ENCODE assay signal across 10 cellular contexts in the genomic region with DNA sequence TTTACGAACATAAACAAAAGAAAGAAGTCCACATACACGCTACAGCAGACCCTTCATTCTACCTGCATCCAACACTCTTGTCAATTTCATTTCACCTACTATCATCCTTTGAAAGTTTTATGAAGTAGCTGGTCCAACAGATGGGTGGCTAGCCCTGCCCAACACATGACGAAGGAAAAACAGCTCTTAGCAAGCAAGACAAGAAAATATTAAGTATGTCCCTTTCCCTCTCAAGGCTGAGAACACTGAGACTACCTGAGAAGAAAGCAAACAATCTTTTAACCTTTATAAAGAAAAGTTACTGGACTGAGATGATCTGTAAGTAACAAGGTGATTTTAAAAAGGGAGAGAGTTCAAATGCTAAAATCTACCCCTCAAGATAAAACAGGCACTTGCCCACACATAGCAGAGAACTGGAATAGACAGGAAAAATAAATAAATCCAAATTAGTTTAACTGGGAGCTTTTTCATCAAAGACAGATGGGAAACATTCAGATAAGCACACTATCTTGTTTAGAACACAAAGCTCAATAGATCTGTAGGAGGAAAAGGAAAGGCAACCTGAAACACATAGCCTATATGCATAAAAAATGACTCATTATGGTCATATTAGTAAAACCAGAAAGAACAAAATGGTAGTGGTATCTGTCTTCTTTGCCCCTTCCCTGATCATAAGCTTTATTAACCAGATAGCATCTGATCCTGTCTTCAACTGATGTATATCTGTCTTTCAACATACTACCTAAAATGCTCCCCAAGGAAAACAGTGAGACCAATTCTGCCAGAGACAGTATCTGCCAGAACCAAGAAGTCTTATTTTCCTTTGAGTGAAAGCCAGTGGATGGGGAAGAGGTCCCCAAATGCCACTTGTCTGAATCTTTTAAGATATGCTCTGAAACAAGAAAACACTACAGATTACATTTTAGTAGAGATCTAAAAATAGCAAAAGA.
DNase-seq lines count a peak whose midpoint lies in the region; ATAC-seq and TF ChIP-seq lines count a peak whose summit lies in the region.
"Had no signal": no experiment of that assay in that cellular context is flagged by ENCODE, and none has a peak within 500 bp of the region (broad histone marks: within the 10 kb centered on the region; RNA-seq: fewer than 3 reads in every experiment).

No MANE protein-coding gene starts in this region.

- H3K4me1 ChIP-seq in HEK293 (ENCODE audit: control insufficient read depth, insufficient read depth, low read length): peaks cover 43% of the 10 kb centered on the region

- H3K9me3 Mint-ChIP-seq in natural killer cell: no peaks in the 10 kb centered on the region

- H3K27me3 ChIP-seq in AG04450 (ENCODE audit: control insufficient read depth, insufficient read depth, low read length): no peaks in the 10 kb centered on the region

- H3K27ac Mint-ChIP-seq in natural killer cell: peak overlapping the region; percentile 87 to 88

- TF ChIP-seq CTCF in AG04450 (IDR thresholded peaks at IDR 0.05; ENCODE audit: low read depth, low read length) (no peak), HEK293 (tag by site-specific recombination; IDR thresholded peaks at IDR 0.05) (no peak), astrocyte of the spinal cord (IDR thresholded peaks at IDR 0.05; ENCODE audit: low read depth, low read length) (no peak), natural killer cell (IDR thresholded peaks at IDR 0.05) (no peak)

- H3K4me1 Mint-ChIP-seq in natural killer cell: peaks cover 37 to 45% of the 10 kb centered on the region in 2 donors

- POLR2A ChIA-PET in AG04450 (lab: Yijun Ruan, JAX): no interaction called here
- POLR2A ChIA-PET in HEK293 (lab: Yijun Ruan, JAX): interaction anchor here (0.7 to 1.1 kb wide), 2 partner anchors 103 to 104 kb away, joined by 3 read pairs; partner anchors contain the start of gene MRTFA

- H3K27ac ChIP-seq in AG04450 (ENCODE audit: low read depth, low read length): no peak overlapping the region
- no peak overlapping the region for H3K27ac ChIP-seq in HEK293 (ENCODE audit: extremely low read depth, low read depth, low read length)

- H3K9me3 ChIP-seq in AG04450 (ENCODE audit: control insufficient read depth, insufficient read depth, low read length): no peaks in the 10 kb centered on the region
- H3K9me3 ChIP-seq in HEK293 (ENCODE audit: control insufficient read depth, insufficient read depth, low read depth, low read length): no peaks in the 10 kb centered on the region

- H3K27me3 Mint-ChIP-seq in natural killer cell (ENCODE audit: low read depth in 2 of 2): no peaks in the 10 kb centered on the region

- ATAC-seq in natural killer cell: no peak
- ATAC-seq in HG02884 (IDR thresholded peaks at IDR 0.05; ENCODE audit: unreplicated experiment): no peak
- ATAC-seq in GM18873 (IDR thresholded peaks at IDR 0.05; ENCODE audit: low FRiP score, unreplicated experiment): no peak
- ATAC-seq in HG02623 (IDR thresholded peaks at IDR 0.05; ENCODE audit: unreplicated experiment): no peak

- H3K36me3 Mint-ChIP-seq in natural killer cell: no peaks in the 10 kb centered on the region

- H3K4me3 ChIP-seq in AG04450 (ENCODE audit: low read depth, low read length): peak overlapping the region; percentile 20; the same call in 1 of the 2 replicates
- H3K4me3 ChIP-seq in HEK293 (ENCODE audit: low read depth, low read length): peak overlapping the region; percentile 5; the same call in 1 of the 2 replicates
- H3K4me3 ChIP-seq in astrocyte of the spinal cord (ENCODE audit: low read depth, low read length): peak overlapping the region; percentile 33

- no peak for DNase-seq in AG04450 (ENCODE audit: low read depth, low spot score)
- DNase-seq in astrocyte of the spinal cord (ENCODE audit: low read depth, low spot score): no peak
- no peak for DNase-seq in natural killer cell
- no peak for DNase-seq in NCI-H187 treated with DMSO at 0.1 percent for 48 hours (lab: John Stamatoyannopoulos, UW)
- DNase-seq: activated gamma-delta T cell; stimulated activated CD4-positive, alpha-beta T cell treated with anti-CD3 and anti-CD28 coated beads, Interleukin-1b, Interleukin-23, amount 100 ng/mL, for 48 hours had no signal

- no peaks in the 10 kb centered on the region for H3K36me3 ChIP-seq in HEK293 (ENCODE audit: control insufficient read depth in 2 of 2, insufficient read depth in 1 of 2, low read length in 2 of 2)

- in situ Hi-C loops in astrocyte of the spinal cord (cut with HindIII; ENCODE audit: low sequenced_read_pairs): no loop called here

- peak overlapping the region; percentile 75 for H3K4me3 Mint-ChIP-seq in natural killer cell

- intact Hi-C loops in natural killer cell (cut with micrococcal nuclease): loop anchor here (2.0 kb wide), 1 partner anchor 105 kb away; the partner anchor contains the start of gene MRTFA

- CTCF ChIA-PET in AG04450 (lab: Charles Lee): interaction anchor here (0.9 to 3.4 kb wide), 4 partner anchors 8 to 114 kb away, joined by 3 to 21 read pairs (median 10); no protein-coding TSS in a partner anchor
- CTCF ChIA-PET in HEK293 (lab: Yijun Ruan, JAX): interaction anchor here (0.6 to 2.5 kb wide), 7 partner anchors 8 to 426 kb away, joined by 3 to 16 read pairs (median 4); no protein-coding TSS in a partner anchor

TF ChIP-seq in HEK293, 187 proteins besides CTCF, POLR2A, EP300 and RAD21:
- TF ChIP-seq, protein P1, sequence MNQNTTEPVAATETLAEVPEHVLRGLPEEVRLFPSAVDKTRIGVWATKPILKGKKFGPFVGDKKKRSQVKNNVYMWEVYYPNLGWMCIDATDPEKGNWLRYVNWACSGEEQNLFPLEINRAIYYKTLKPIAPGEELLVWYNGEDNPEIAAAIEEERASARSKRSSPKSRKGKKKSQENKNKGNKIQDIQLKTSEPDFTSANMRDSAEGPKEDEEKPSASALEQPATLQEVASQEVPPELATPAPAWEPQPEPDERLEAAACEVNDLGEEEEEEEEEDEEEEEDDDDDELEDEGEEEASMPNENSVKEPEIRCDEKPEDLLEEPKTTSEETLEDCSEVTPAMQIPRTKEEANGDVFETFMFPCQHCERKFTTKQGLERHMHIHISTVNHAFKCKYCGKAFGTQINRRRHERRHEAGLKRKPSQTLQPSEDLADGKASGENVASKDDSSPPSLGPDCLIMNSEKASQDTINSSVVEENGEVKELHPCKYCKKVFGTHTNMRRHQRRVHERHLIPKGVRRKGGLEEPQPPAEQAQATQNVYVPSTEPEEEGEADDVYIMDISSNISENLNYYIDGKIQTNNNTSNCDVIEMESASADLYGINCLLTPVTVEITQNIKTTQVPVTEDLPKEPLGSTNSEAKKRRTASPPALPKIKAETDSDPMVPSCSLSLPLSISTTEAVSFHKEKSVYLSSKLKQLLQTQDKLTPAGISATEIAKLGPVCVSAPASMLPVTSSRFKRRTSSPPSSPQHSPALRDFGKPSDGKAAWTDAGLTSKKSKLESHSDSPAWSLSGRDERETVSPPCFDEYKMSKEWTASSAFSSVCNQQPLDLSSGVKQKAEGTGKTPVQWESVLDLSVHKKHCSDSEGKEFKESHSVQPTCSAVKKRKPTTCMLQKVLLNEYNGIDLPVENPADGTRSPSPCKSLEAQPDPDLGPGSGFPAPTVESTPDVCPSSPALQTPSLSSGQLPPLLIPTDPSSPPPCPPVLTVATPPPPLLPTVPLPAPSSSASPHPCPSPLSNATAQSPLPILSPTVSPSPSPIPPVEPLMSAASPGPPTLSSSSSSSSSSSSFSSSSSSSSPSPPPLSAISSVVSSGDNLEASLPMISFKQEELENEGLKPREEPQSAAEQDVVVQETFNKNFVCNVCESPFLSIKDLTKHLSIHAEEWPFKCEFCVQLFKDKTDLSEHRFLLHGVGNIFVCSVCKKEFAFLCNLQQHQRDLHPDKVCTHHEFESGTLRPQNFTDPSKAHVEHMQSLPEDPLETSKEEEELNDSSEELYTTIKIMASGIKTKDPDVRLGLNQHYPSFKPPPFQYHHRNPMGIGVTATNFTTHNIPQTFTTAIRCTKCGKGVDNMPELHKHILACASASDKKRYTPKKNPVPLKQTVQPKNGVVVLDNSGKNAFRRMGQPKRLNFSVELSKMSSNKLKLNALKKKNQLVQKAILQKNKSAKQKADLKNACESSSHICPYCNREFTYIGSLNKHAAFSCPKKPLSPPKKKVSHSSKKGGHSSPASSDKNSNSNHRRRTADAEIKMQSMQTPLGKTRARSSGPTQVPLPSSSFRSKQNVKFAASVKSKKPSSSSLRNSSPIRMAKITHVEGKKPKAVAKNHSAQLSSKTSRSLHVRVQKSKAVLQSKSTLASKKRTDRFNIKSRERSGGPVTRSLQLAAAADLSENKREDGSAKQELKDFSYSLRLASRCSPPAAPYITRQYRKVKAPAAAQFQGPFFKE (tag by site-specific recombination; IDR thresholded peaks at IDR 0.05; ENCODE audit: borderline replicate concordance): no peak
- TF ChIP-seq PRDM1 (tag by site-specific recombination; IDR thresholded peaks at IDR 0.05): peak; percentile 64
- TF ChIP-seq ZNF10 (tag by site-specific recombination; IDR thresholded peaks at IDR 0.05): 0 out of 2 replicates have a peak, but pooled peaks have one; percentile 41
- TF ChIP-seq PRDM6 (tag by site-specific recombination; IDR thresholded peaks at IDR 0.05): peak; percentile 15; the same call in 1 of the 2 replicates
- peak; percentile 70; the same call in 1 of the 2 replicates for TF ChIP-seq MZF1 (tag by site-specific recombination; IDR thresholded peaks at IDR 0.05; ENCODE audit: borderline replicate concordance)
- TF ChIP-seq ZNF416 (tag by site-specific recombination; IDR thresholded peaks at IDR 0.05): no peak
- TF ChIP-seq ZNF544 (tag by site-specific recombination; IDR thresholded peaks at IDR 0.05): no peak
- TF ChIP-seq ZNF426 (tag by site-specific recombination; IDR thresholded peaks at IDR 0.05): no peak
- no peak for TF ChIP-seq EGR2 (tag by site-specific recombination; IDR thresholded peaks at IDR 0.05; ENCODE audit: low read depth)
